15 cellular contexts compared by ENCODE assay signal in the genomic region with DNA sequence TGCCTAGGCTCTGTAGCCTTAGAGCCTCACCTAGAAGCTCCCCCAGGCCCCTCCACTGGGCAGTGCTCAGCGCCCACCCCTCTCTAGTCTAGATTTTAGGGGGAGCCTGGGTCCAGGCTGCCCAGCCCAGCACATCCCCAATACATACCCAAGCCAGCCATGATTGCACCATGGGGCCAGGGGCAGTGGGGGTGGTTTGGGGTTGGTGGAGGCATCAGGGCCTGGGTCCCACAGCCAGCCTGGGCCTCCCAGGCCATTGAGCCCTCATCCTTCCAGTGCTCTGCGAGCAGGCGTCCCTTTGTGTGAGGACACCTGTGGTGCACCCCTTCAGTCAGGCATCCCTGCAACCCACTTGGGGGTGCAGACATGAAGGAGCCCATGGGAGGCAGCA.
DNase-seq lines count a peak whose midpoint lies in the region; ATAC-seq and TF ChIP-seq lines count a peak whose summit lies in the region.
"Had no signal": no experiment of that assay in that cellular context is flagged by ENCODE, and none has a peak within 500 bp of the region (broad histone marks: within the 10 kb centered on the region; RNA-seq: fewer than 3 reads in every experiment).

No MANE protein-coding gene starts in this region.

- H3K36me3 Mint-ChIP-seq in activated CD8-positive, alpha-beta memory T cell treated with anti-CD3 and anti-CD28 coated beads, Interleukin-2, amount 10 ng/mL, durations not matched to agents 7 days and 5 days: no peaks in the 10 kb centered on the region
- no peaks in the 10 kb centered on the region for H3K36me3 Mint-ChIP-seq in CD14-positive monocyte
- H3K36me3 Mint-ChIP-seq: CD4-positive, alpha-beta memory T cell had no signal

- TF ChIP-seq CTCF in CD14-positive monocyte (IDR thresholded peaks at IDR 0.05) (no peak), NB4 (IDR thresholded peaks at IDR 0.05; ENCODE audit: low read depth, low read length) (no peak)

- intact Hi-C loops in CD14-positive monocyte (cut with micrococcal nuclease) (no loop called here), sciatic nerve (cut with DNase I) (no loop called here)

- H3K27me3 Mint-ChIP-seq in activated CD8-positive, alpha-beta memory T cell treated with anti-CD3 and anti-CD28 coated beads, Interleukin-2, amount 10 ng/mL, durations not matched to agents 7 days and 5 days: peaks cover 3% of the 10 kb centered on the region
- H3K27me3 Mint-ChIP-seq in CD14-positive monocyte (ENCODE audit: low read depth in 3 of 3): no peaks in the 10 kb centered on the region
- H3K27me3 Mint-ChIP-seq: B cell had no signal

- no peak for TF ChIP-seq POLR2A in NB4 (IDR thresholded peaks at IDR 0.05; ENCODE audit: extremely low read depth, insufficient read length)

- CTCF ChIA-PET in activated CD8-positive, alpha-beta memory T cell treated with anti-CD3 and anti-CD28 coated beads, Interleukin-2, amount 10 ng/mL, durations not matched to agents 7 days and 5 days (lab: Charles Lee): no interaction called here

- no peak for ATAC-seq in activated CD8-positive, alpha-beta memory T cell treated with anti-CD3 and anti-CD28 coated beads, Interleukin-2, amount 10 ng/mL, durations not matched to agents 7 days and 5 days
- peak; percentile 13 for ATAC-seq in sciatic nerve

- no peak overlapping the region for H3K4me3 ChIP-seq in NB4 (ENCODE audit: low read depth, low read length)

- H3K4me1 Mint-ChIP-seq in activated CD8-positive, alpha-beta memory T cell treated with anti-CD3 and anti-CD28 coated beads, Interleukin-2, amount 10 ng/mL, durations not matched to agents 7 days and 5 days: no peaks in the 10 kb centered on the region
- no peaks in the 10 kb centered on the region for H3K4me1 Mint-ChIP-seq in CD14-positive monocyte
- H3K4me1 Mint-ChIP-seq: B cell; CD4-positive, alpha-beta memory T cell had no signal

- no peak overlapping the region for H3K4me3 Mint-ChIP-seq in activated CD8-positive, alpha-beta memory T cell treated with anti-CD3 and anti-CD28 coated beads, Interleukin-2, amount 10 ng/mL, durations not matched to agents 7 days and 5 days
- no peak overlapping the region for H3K4me3 Mint-ChIP-seq in CD14-positive monocyte
- H3K4me3 Mint-ChIP-seq: B cell; CD4-positive, alpha-beta memory T cell had no signal

- peak; percentile 47 for DNase-seq in activated CD8-positive, alpha-beta memory T cell treated with anti-CD3 and anti-CD28 coated beads for 24 hours
- DNase-seq in activated CD8-positive, alpha-beta memory T cell treated with anti-CD3 and anti-CD28 coated beads, Interleukin-2, amount 10 ng/mL, durations not matched to agents 7 days and 5 days: no peak
- DNase-seq in CD14-positive monocyte (ENCODE audit: low spot score): peak; percentile 33
- peak; percentile 4 for DNase-seq in NB4 (ENCODE audit: low read depth)
- DNase-seq in sciatic nerve (ENCODE audit: low spot score): no peak
- no peak for DNase-seq in iPS-NIHi11 (ENCODE audit: low spot score)
- DNase-seq in GF-D8 (lab: John Stamatoyannopoulos, UW): no peak
- no peak for DNase-seq in A172 (ENCODE audit: low spot score)
- DNase-seq: 8988T; ACHN; C1 segment of cervical spinal cord; CD4-positive, alpha-beta memory T cell; DND-41; GDM1 had no signal

- no peak overlapping the region for H3K27ac Mint-ChIP-seq in activated CD8-positive, alpha-beta memory T cell treated with anti-CD3 and anti-CD28 coated beads, Interleukin-2, amount 10 ng/mL, durations not matched to agents 7 days and 5 days
- no peak overlapping the region for H3K27ac Mint-ChIP-seq in CD14-positive monocyte
- H3K27ac Mint-ChIP-seq: B cell; CD4-positive, alpha-beta memory T cell had no signal

- H3K9me3 Mint-ChIP-seq in activated CD8-positive, alpha-beta memory T cell treated with anti-CD3 and anti-CD28 coated beads, Interleukin-2, amount 10 ng/mL, durations not matched to agents 7 days and 5 days (ENCODE audit: low read depth): no peaks in the 10 kb centered on the region
- no peaks in the 10 kb centered on the region for H3K9me3 Mint-ChIP-seq in CD14-positive monocyte
- H3K9me3 Mint-ChIP-seq: CD4-positive, alpha-beta memory T cell had no signal

Comparison
In these comparisons a context has a peak if more than half of its experiments do, and no peak if none do; other contexts are left out.
1. DNase-seq: peak in activated CD8-positive, alpha-beta memory T cell treated with anti-CD3 and anti-CD28 coated beads for 24 hours (single experiment), CD14-positive monocyte (single experiment) and NB4 (single experiment); none in activated CD8-positive, alpha-beta memory T cell treated with anti-CD3 and anti-CD28 coated beads, Interleukin-2, amount 10 ng/mL, durations not matched to agents 7 days and 5 days (single experiment), sciatic nerve (single experiment), iPS-NIHi11 (single experiment), GF-D8 (single experiment) and A172 (single experiment).